ENCODE assay signal across 25 cellular contexts in genomic region chr10:78454123-78454645, GRCh38.
"Had no signal": no experiment of that assay in that cellular context is flagged by ENCODE, and none has a peak within 500 bp of the region (broad histone marks: within the 10 kb centered on the region; RNA-seq: fewer than 3 reads in every experiment).

No MANE protein-coding gene starts in this region.

- DNase-seq: activated CD4-positive, alpha-beta T cell treated with anti-CD3 and anti-CD28 coated beads, Interleukin-2, amount 10 ng/mL, durations not matched to agents 24 days and 14 days; activated CD8-positive, alpha-beta memory T cell treated with anti-CD3 and anti-CD28 coated beads, Interleukin-2, amount 10 ng/mL, durations not matched to agents 7 days and 5 days; activated CD8-positive, alpha-beta T cell treated with anti-CD3 and anti-CD28 coated beads for 36 hours; activated gamma-delta T cell treated with Interleukin-2 at 50 U/mL for 16 hours; activated T-cell treated with anti-CD3 and anti-CD28 coated beads for 4 hours; effector CD4-positive, alpha-beta T cell; foreskin melanocyte; glutamatergic neuron; immature natural killer cell; kidney glomerular epithelial cell; left lung; naive thymus-derived CD4-positive, alpha-beta T cell; ovary; substantia nigra had no signal

- H3K4me1 ChIP-seq: prostate gland, tibial artery had no signal

- H3K4me1 Mint-ChIP-seq: activated CD4-positive, alpha-beta T cell treated with anti-CD3 and anti-CD28 coated beads, Interleukin-2, amount 10 ng/mL, durations not matched to agents 24 days and 14 days; activated CD8-positive, alpha-beta memory T cell treated with anti-CD3 and anti-CD28 coated beads, Interleukin-2, amount 10 ng/mL, durations not matched to agents 7 days and 5 days; immature natural killer cell had no signal

- ATAC-seq: activated CD4-positive, CD25-positive, alpha-beta regulatory T cell treated with anti-CD3 and anti-CD28 coated beads, Interleukin-2, amount 50 U/mL, for 24 hours; activated CD8-positive, alpha-beta memory T cell treated with anti-CD3 and anti-CD28 coated beads, Interleukin-2, amount 10 ng/mL, durations not matched to agents 7 days and 5 days; activated CD8-positive, alpha-beta T cell treated with anti-CD3 and anti-CD28 coated beads for 36 hours; activated naive CD4-positive, alpha-beta T cell treated with anti-CD3 and anti-CD28 coated beads, Interleukin-2, amount 50 U/mL, for 72 hours; left lung; naive thymus-derived CD4-positive, alpha-beta T cell had no signal

- H3K36me3 ChIP-seq: cardiac muscle cell, left lung, neutrophil, ovary, prostate gland, tibial artery had no signal

- H3K4me3 Mint-ChIP-seq: activated CD4-positive, alpha-beta T cell treated with anti-CD3 and anti-CD28 coated beads, Interleukin-2, amount 10 ng/mL, durations not matched to agents 24 days and 14 days; activated CD8-positive, alpha-beta memory T cell treated with anti-CD3 and anti-CD28 coated beads, Interleukin-2, amount 10 ng/mL, durations not matched to agents 7 days and 5 days; activated CD8-positive, alpha-beta T cell treated with anti-CD3 and anti-CD28 coated beads for 36 hours; immature natural killer cell; naive thymus-derived CD4-positive, alpha-beta T cell; stimulated activated naive CD8-positive, alpha-beta T cell treated with anti-CD3 and anti-CD28 coated beads, Interleukin-15, Interleukin-2, amounts not matched to agents 100 ng/mL and 50 ng/mL, for 24 hours had no signal

- H2AFZ ChIP-seq: hepatocyte had no signal

- H3K79me2 ChIP-seq: hepatocyte had no signal

- H3K4me3 ChIP-seq: cardiac muscle cell, hepatocyte, left lung, lung, ovary, prostate gland, tibial artery had no signal

- H3K9me3 ChIP-seq: left lung, neutrophil, ovary, prostate gland, tibial artery had no signal

- H3K4me2 ChIP-seq: hepatocyte had no signal

- H3K27me3 Mint-ChIP-seq: activated CD4-positive, alpha-beta T cell treated with anti-CD3 and anti-CD28 coated beads, Interleukin-2, amount 10 ng/mL, durations not matched to agents 24 days and 14 days; activated CD8-positive, alpha-beta memory T cell treated with anti-CD3 and anti-CD28 coated beads, Interleukin-2, amount 10 ng/mL, durations not matched to agents 7 days and 5 days; stimulated activated naive CD8-positive, alpha-beta T cell treated with anti-CD3 and anti-CD28 coated beads, Interleukin-15, Interleukin-2, amounts not matched to agents 100 ng/mL and 50 ng/mL, for 24 hours had no signal

- H3K27me3 ChIP-seq: cardiac muscle cell, hepatocyte, left lung, neutrophil, ovary, tibial artery had no signal

- FAIRE-seq: endometrium had no signal

- H3K9me3 Mint-ChIP-seq: activated CD4-positive, alpha-beta T cell treated with anti-CD3 and anti-CD28 coated beads, Interleukin-2, amount 10 ng/mL, durations not matched to agents 24 days and 14 days; activated CD8-positive, alpha-beta T cell treated with anti-CD3 and anti-CD28 coated beads for 36 hours; activated naive CD4-positive, alpha-beta T cell treated with anti-CD3 and anti-CD28 coated beads, Interleukin-2, amount 50 U/mL, for 72 hours; immature natural killer cell; naive thymus-derived CD4-positive, alpha-beta T cell; stimulated activated naive CD8-positive, alpha-beta T cell treated with anti-CD3 and anti-CD28 coated beads, Interleukin-15, Interleukin-2, amounts not matched to agents 100 ng/mL and 50 ng/mL, for 24 hours had no signal

- H3K36me3 Mint-ChIP-seq: activated CD8-positive, alpha-beta memory T cell treated with anti-CD3 and anti-CD28 coated beads, Interleukin-2, amount 10 ng/mL, durations not matched to agents 7 days and 5 days; activated naive CD4-positive, alpha-beta T cell treated with anti-CD3 and anti-CD28 coated beads, Interleukin-2, amount 50 U/mL, for 72 hours; immature natural killer cell; naive thymus-derived CD4-positive, alpha-beta T cell had no signal

- H3K27ac ChIP-seq: cardiac muscle cell, left lung, neutrophil, ovary, prostate gland, tibial artery, VCaP had no signal

- H3K27ac Mint-ChIP-seq: activated CD4-positive, alpha-beta T cell treated with anti-CD3 and anti-CD28 coated beads, Interleukin-2, amount 10 ng/mL, durations not matched to agents 24 days and 14 days; activated CD8-positive, alpha-beta memory T cell treated with anti-CD3 and anti-CD28 coated beads, Interleukin-2, amount 10 ng/mL, durations not matched to agents 7 days and 5 days; activated CD8-positive, alpha-beta T cell treated with anti-CD3 and anti-CD28 coated beads for 36 hours; activated naive CD4-positive, alpha-beta T cell treated with anti-CD3 and anti-CD28 coated beads, Interleukin-2, amount 50 U/mL, for 72 hours; immature natural killer cell; naive thymus-derived CD4-positive, alpha-beta T cell; stimulated activated naive CD8-positive, alpha-beta T cell treated with anti-CD3 and anti-CD28 coated beads, Interleukin-15, Interleukin-2, amounts not matched to agents 100 ng/mL and 50 ng/mL, for 24 hours had no signal
